18 cellular contexts compared by ENCODE assay signal in the genomic region with DNA sequence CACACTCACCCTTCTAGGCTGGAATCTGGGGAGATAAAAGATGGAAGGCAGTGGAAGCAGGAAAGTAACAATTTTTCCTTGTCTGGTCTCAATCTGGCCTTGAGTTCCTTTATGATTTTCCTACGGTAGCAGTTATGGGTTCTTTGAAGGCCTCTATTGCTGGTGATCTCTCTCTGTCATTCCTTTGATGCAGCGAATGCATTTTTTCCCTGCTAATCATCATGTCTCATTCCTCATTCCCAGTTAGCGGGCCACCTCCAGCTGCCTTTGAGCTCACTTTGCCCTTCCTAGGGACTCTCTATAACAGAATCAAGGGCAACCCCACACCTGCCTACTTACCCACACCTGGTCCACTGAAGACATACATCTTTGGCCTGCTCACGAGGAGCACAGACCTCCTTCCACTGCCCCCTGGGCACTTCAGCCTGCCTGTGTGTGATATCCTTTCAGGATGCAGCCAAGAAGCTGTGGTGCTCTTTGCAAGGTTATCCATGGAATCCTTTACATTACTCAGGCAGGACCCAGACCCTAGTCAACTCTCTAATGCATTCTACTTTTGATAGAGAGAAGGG.
"Had no signal": no experiment of that assay in that cellular context is flagged by ENCODE, and none has a peak within 500 bp of the region (broad histone marks: within the 10 kb centered on the region; RNA-seq: fewer than 3 reads in every experiment).

No MANE protein-coding gene starts in this region.

- ATAC-seq: activated T-cell treated with anti-CD3 and anti-CD28 coated beads, Interleukin-2, amount 50 U/mL, for 4 hours; gastroesophageal sphincter; heart left ventricle; stimulated activated naive B cell treated with anti-CD40 and anti-IgM and Interleukin-4, amounts not matched to agents 10 μg/mL and 1 μg/mL and 100 μg/mL, for 72 hours had no signal

- H3K4me1 ChIP-seq: thyroid gland, uterus had no signal

- H3K36me3 ChIP-seq: esophagus muscularis mucosa, gastroesophageal sphincter, heart left ventricle, left ventricle myocardium inferior, thyroid gland, uterus had no signal

- H3K4me3 ChIP-seq: esophagus muscularis mucosa, gastroesophageal sphincter, heart left ventricle, left ventricle myocardium inferior, thyroid gland, uterus had no signal

- H3K27ac ChIP-seq: esophagus muscularis mucosa, gastroesophageal sphincter, heart left ventricle, left ventricle myocardium inferior, thyroid gland, uterus, VCaP had no signal

- H3K27me3 ChIP-seq: esophagus muscularis mucosa, gastroesophageal sphincter, heart left ventricle, thyroid gland, uterus had no signal

- H3K9me3 ChIP-seq: esophagus muscularis mucosa, gastroesophageal sphincter, heart left ventricle, left ventricle myocardium inferior, thyroid gland, uterus had no signal

- DNase-seq: activated CD4-positive, alpha-beta T cell treated with anti-CD3 and anti-CD28 coated beads, Interleukin-2, amount 50 U/mL, for 1 hour; activated CD4-positive, CD25-positive, alpha-beta regulatory T cell treated with anti-CD3 and anti-CD28 coated beads, Interleukin-2, amount 50 U/mL, for 72 hours; activated CD8-positive, alpha-beta memory T cell treated with anti-CD3 and anti-CD28 coated beads, Interleukin-2, amount 50 U/mL, for 4 hours; activated naive CD4-positive, alpha-beta T cell treated with anti-CD3 and anti-CD28 coated beads for 36 hours; activated T-cell treated with anti-CD3 and anti-CD28 coated beads, Interleukin-2, amount 50 U/mL, for 4 hours; cerebellar nuclear complex; cortex of kidney; effector CD4-positive, alpha-beta T cell; heart left ventricle; left ventricle myocardium inferior; nephron progenitor cell; occipital lobe; stimulated activated naive B cell treated with anti-CD40 and anti-IgM and Interleukin-4, amounts not matched to agents 10 μg/mL and 1 μg/mL and 100 μg/mL, for 72 hours; thyroid gland; uterus had no signal
